Comparison of ENCODE assay signal across 1 cellular context in genomic region chr17:47841488-47842308, GRCh38.
TF ChIP-seq lines count a peak whose summit lies in the region.

No MANE protein-coding gene starts in this region.

TF ChIP-seq in K562, 482 proteins besides CTCF, POLR2A, EP300 and RAD21:
- TF ChIP-seq NR2C2 (CRISPR knock-in tag; IDR thresholded peaks at IDR 0.05) (no peak; the same call in 1 of the 2 replicates), NR2C2 (tag; IDR thresholded peaks at IDR 0.05) (peak; percentile 94), FOXA3 (CRISPR knock-in tag; conservative IDR thresholded peaks at IDR 0.05 in 1 of 2, IDR thresholded peaks at IDR 0.05 in 1 of 2) (peak in 1 of 2 experiments; percentile 51; a peak in 1 of 4 replicates), ZC3H4 (CRISPR knock-in tag; IDR thresholded peaks at IDR 0.05; ENCODE audit: borderline replicate concordance) (no peak), ZBTB33 (CRISPR knock-in tag; IDR thresholded peaks at IDR 0.05) (peak; percentile 11; the same call in 1 of the 2 replicates), ZNF395 (CRISPR knock-in tag; IDR thresholded peaks at IDR 0.05) (0 out of 2 replicates have a peak, but pooled peaks have one; percentile 29), GABPA (tag; conservative IDR thresholded peaks at IDR 0.05; ENCODE audit: low read depth) (peak; percentile 62), ZNF592 (IDR thresholded peaks at IDR 0.05) (0 out of 2 replicates have a peak, but pooled peaks have one; percentile 12), TOE1 (IDR thresholded peaks at IDR 0.05; ENCODE audit: borderline replicate concordance) (no peak), TOE1 (CRISPR knock-in tag; IDR thresholded peaks at IDR 0.05; ENCODE audit: borderline replicate concordance, low read depth) (0 out of 2 replicates have a peak, but pooled peaks have one; percentile 24), RUNX1 (IDR thresholded peaks at IDR 0.05; ENCODE audit: low read depth) (no peak), ATF4 (CRISPR knock-in tag; IDR thresholded peaks at IDR 0.05) (peak; percentile 2; the same call in 1 of the 2 replicates), XRCC4 (IDR thresholded peaks at IDR 0.05; ENCODE audit: extremely low read depth, insufficient read depth, insufficient read length) (no peak), FOXP1 (CRISPR knock-in tag; IDR thresholded peaks at IDR 0.05) (0 out of 2 replicates have a peak, but pooled peaks have one; percentile 11), L3MBTL2 (IDR thresholded peaks at IDR 0.05) (peak; percentile 8; the same call in 1 of the 2 replicates), SMAD4 (CRISPR knock-in tag; conservative IDR thresholded peaks at IDR 0.05) (0 out of 2 replicates have a peak, but pooled peaks have one; percentile 6), PCBP1 (IDR thresholded peaks at IDR 0.05; ENCODE audit: low read depth, low read length, poor library complexity, severe bottlenecking) (no peak), ZNF764 (CRISPR knock-in tag; IDR thresholded peaks at IDR 0.05; ENCODE audit: low read depth) (0 out of 2 replicates have a peak, but pooled peaks have one; percentile 45), KDM4B (IDR thresholded peaks at IDR 0.05; ENCODE audit: borderline replicate concordance in 2 of 2, low read depth in 1 of 2) (0 out of 4 replicates have a peak, but pooled peaks of 1 of the 2 experiments have one; percentile 39)
TF ChIP-seq in K562: peak in this region for 13.
